Comparison of ENCODE assay signal across 13 cellular contexts in the genomic region with DNA sequence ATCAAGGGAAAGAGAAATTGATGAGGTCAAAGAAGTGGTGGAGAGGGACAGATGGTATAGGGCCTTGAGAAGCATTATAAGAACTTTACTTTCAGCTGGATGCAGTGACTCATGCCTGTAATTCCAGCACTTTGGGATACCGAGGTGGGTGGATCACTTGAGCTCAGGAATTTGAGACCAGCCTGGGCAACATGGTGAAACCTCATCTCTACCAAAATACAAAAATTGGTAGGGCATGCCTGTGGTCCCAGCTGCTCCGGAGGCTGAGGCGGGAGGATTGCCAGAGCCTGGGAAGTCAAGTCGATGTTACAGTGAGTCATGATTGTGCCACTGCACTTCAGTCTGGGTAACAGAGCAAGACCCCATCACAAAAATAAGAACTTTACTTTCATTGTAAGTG. TPM values are rescaled to one million over a fixed set of nuclear protein-coding genes. Genes with fewer than 3 reads are reported as not detected.
A peak's percentile ranks its signal among the peaks of the same experiment; 100 is the strongest.
DNase-seq lines count a peak whose midpoint lies in the region; ATAC-seq, FAIRE-seq and TF ChIP-seq lines count a peak whose summit lies in the region.
"Had no signal": no experiment of that assay in that cellular context is flagged by ENCODE, and none has a peak within 500 bp of the region (broad histone marks: within the 10 kb centered on the region; RNA-seq: fewer than 3 reads in every experiment).

No MANE protein-coding gene starts in this region.

- peak overlapping the region; percentile 11 for H3K9ac ChIP-seq in adipocyte (ENCODE audit: low read length)
- no peak overlapping the region for H3K9ac ChIP-seq in keratinocyte (ENCODE audit: control insufficient read depth, extremely low read depth, insufficient read depth, low read length)

- peaks cover 30% of the 10 kb centered on the region for H3K36me3 ChIP-seq in adipocyte (ENCODE audit: control insufficient read depth, insufficient read depth, low read length, severe bottlenecking)
- H3K36me3 ChIP-seq in keratinocyte (ENCODE audit: control insufficient read depth in 2 of 2, extremely low read depth in 1 of 2, insufficient read depth in 2 of 2, low read length in 2 of 2): peaks cover 0 to 7% of the 10 kb centered on the region in 2 experiments

- H2AFZ ChIP-seq in keratinocyte (ENCODE audit: control insufficient read depth, low read length): no peak overlapping the region

- H3K4me1 ChIP-seq in adipocyte (ENCODE audit: control insufficient read depth, insufficient read depth, low read length) (peaks cover 40% of the 10 kb centered on the region), keratinocyte (ENCODE audit: control insufficient read depth, extremely low read depth, insufficient read depth, low read length) (peaks cover 19% of the 10 kb centered on the region)

- peak overlapping the region; percentile 32 for H3K27ac ChIP-seq in keratinocyte (ENCODE audit: control insufficient read depth, insufficient read depth, low read length)
- H3K27ac ChIP-seq: esophagus squamous epithelium, pancreas, stomach had no signal

- TF ChIP-seq CTCF in AG09319 (IDR thresholded peaks at IDR 0.05; ENCODE audit: low read depth, low read length) (no peak), HFF-Myc (IDR thresholded peaks at IDR 0.05; ENCODE audit: low read depth, low read length, missing control alignments) (no peak), keratinocyte (optimal IDR thresholded peaks at IDR 0.05 in 1 of 3, IDR thresholded peaks at IDR 0.05 in 1 of 3, conservative IDR thresholded peaks at IDR 0.05 in 1 of 3; ENCODE audit: extremely low read depth in 1 of 3, insufficient read depth in 2 of 3, low read length in 3 of 3) (no peak)

- DNase-seq in AG09319 (ENCODE audit: extremely low read depth, low read depth) (peak; percentile 82), HFF-Myc (ENCODE audit: extremely low read depth, low read depth) (peak; percentile 65), adipocyte (ENCODE audit: low read depth) (peak; percentile 81), keratinocyte (ENCODE audit: low read depth, low spot score) (peak; percentile 70), COLO668 (lab: John Stamatoyannopoulos, UW; ENCODE audit: unreplicated experiment) (no peak), iPS-NIHi11 (ENCODE audit: low spot score) (no peak), ecto neural progenitor cell (ENCODE audit: low spot score) (no peak)
- DNase-seq: CD4-positive, CD25-positive, alpha-beta regulatory T cell; esophagus squamous epithelium; pancreas; stomach had no signal

- no peaks in the 10 kb centered on the region for H3K9me1 ChIP-seq in keratinocyte (ENCODE audit: control insufficient read depth, extremely low read depth, insufficient read depth, low read length)

- H3K9me3 ChIP-seq in adipocyte (ENCODE audit: control insufficient read depth, low read length): no peaks in the 10 kb centered on the region
- H3K9me3 ChIP-seq in keratinocyte (ENCODE audit: control insufficient read depth, low read depth, low read length): no peaks in the 10 kb centered on the region
- H3K9me3 ChIP-seq: esophagus squamous epithelium, pancreas, stomach had no signal

- dilution Hi-C loops in keratinocyte (cut with MboI; ENCODE audit: extremely low pct_ligation_motif_present, low sequenced_read_pairs): no loop called here

- ATAC-seq in GM19467 (IDR thresholded peaks at IDR 0.05; ENCODE audit: unreplicated experiment): no peak
- ATAC-seq: pancreas had no signal

- peaks cover 41% of the 10 kb centered on the region for H3K79me2 ChIP-seq in keratinocyte (ENCODE audit: control insufficient read depth, insufficient read depth, low read length)

- H3K4me3 ChIP-seq in HFF-Myc (replicated peaks; ENCODE audit: low read depth, low read length) (no peak overlapping the region), adipocyte (ENCODE audit: low read length) (no peak overlapping the region), keratinocyte (ENCODE audit: control insufficient read depth in 2 of 3, extremely low read depth in 1 of 3, insufficient read depth in 2 of 3, low read depth in 1 of 3, low read length in 3 of 3) (no peak overlapping the region)
- H3K4me3 ChIP-seq: esophagus squamous epithelium, pancreas, stomach had no signal

- peak overlapping the region; percentile 22 for H3K4me2 ChIP-seq in keratinocyte (ENCODE audit: control insufficient read depth, extremely low read depth, insufficient read depth, low read depth, low read length)

- H3K27me3 ChIP-seq in adipocyte (replicated peaks; ENCODE audit: control insufficient read depth, insufficient read depth, low read length) (no peaks in the 10 kb centered on the region), keratinocyte (ENCODE audit: control insufficient read depth, extremely low read depth, insufficient read depth, low read length) (no peaks in the 10 kb centered on the region)
- H3K27me3 ChIP-seq: esophagus squamous epithelium, pancreas, stomach had no signal

- FAIRE-seq in keratinocyte (lab: Jason Lieb, UNC): peak; percentile 85
- FAIRE-seq: GM12891, pancreas had no signal

- peaks cover 3% of the 10 kb centered on the region for H4K20me1 ChIP-seq in keratinocyte (ENCODE audit: control insufficient read depth, extremely low read depth, insufficient read depth, low read length)

RNA-seq across cellular contexts. Expression of a gene that starts 5.7 kb away (rescaled TPM):
- 113 to 166 TPM (median 114 TPM) in 3 replicates for polyA plus RNA-seq in keratinocyte
- 46.0 TPM for polyA plus RNA-seq in keratinocyte (2011; ENCODE audit: low read depth)
- 110 and 176 TPM in 2 replicates for polyA plus RNA-seq in keratinocyte (2011; cell fraction: cytosol; rRNA removed)
- 86.9 and 148 TPM in 2 replicates for polyA plus RNA-seq in keratinocyte (2011; cell fraction: nucleus; rRNA removed)
- 172 and 174 TPM in 2 replicates for polyA plus RNA-seq in keratinocyte (2012; ENCODE audit: low replicate concordance)
- 20.5 to 54.1 TPM (median 36.5 TPM) in 3 replicates for polyA minus RNA-seq in keratinocyte
- 76.4 TPM for polyA minus RNA-seq in keratinocyte (2011; cell fraction: cytosol; rRNA and poly(A)+ RNA removed)
- polyA minus RNA-seq in keratinocyte (2011; cell fraction: nucleus; rRNA and poly(A)+ RNA removed): 40.4 and 51.7 TPM in 2 replicates

Comparison
In these comparisons a context has a peak if more than half of its experiments do, and no peak if none do; other contexts are left out.
1. DNase-seq: peak in AG09319 (single experiment), HFF-Myc (single experiment), adipocyte (single experiment) and keratinocyte (single experiment); none in COLO668 (single experiment), iPS-NIHi11 (single experiment) and ecto neural progenitor cell (single experiment).